ENCODE assay signal across 8 cellular contexts in the genomic region with DNA sequence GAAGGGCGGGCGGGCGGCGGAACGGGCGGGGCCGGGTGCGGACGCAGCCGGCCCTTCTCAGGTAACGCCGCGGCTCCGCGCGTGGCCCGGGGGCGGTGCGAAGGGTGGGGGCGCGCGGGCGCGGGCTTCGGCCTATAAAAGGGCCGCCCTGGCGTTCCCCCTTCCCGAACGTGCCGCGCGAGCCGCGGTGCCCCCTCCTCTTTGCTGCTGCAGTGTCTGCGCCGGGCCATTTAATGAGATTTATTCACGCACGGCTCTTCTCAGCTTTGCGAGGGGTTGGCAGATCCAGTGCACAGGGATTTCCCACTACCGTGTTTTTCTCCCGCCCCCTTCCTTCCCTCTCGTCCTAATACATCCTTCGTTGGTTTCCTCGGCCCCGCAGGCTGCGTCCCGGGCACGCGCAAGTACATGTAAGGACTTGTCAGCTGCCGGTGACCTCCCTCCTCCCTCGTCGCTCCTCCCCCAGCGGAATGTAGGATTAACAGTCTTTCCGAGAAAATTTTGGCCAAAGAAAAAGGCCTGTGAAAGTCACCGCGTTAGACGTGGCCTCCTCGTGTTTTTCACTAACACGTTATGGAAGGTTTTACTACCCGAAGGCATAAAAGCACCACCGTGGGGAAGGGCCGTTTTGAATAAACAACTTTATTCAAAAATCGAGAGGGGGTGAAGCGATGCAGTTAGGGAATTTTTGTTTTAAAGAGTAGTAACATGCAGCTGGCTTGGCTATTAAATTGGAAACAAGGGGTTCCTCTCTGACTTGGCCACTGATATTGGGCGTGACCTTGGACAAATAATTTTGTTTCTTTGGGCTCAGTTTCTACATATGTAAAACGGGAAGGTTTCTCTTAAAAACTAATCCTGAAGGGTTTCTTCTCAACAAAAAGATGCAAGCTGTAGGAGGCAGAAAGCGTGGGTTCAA. TPM values are rescaled to one million over a fixed set of nuclear protein-coding genes. Genes with fewer than 3 reads are reported as not detected.
DNase-seq lines count a peak whose midpoint lies in the region; TF ChIP-seq lines count a peak whose summit lies in the region.

No MANE protein-coding gene starts in this region.

- H3K27me3 ChIP-seq in H7 (ENCODE audit: control insufficient read depth, insufficient read depth, low read length): peaks cover 30% of the 10 kb centered on the region
- no peaks in the 10 kb centered on the region for H3K27me3 ChIP-seq in Loucy (ENCODE audit: insufficient read depth, low read length, poor library complexity, severe bottlenecking)
- H3K27me3 ChIP-seq in testis: no peaks in the 10 kb centered on the region

- no peak for TF ChIP-seq CTCF in Loucy (conservative IDR thresholded peaks at IDR 0.05; ENCODE audit: low read length)
- TF ChIP-seq CTCF in testis (IDR thresholded peaks at IDR 0.05): no peak

- peaks cover 28% of the 10 kb centered on the region for H4K20me1 ChIP-seq in Loucy (ENCODE audit: insufficient read depth, low read length, poor library complexity, severe bottlenecking)

- H3K27ac ChIP-seq in testis: peak overlapping the region; percentile 100

- intact Hi-C loops in testis (cut with DNase I; ENCODE audit: low total_unique reads): loop anchor here (5.0 kb wide), 2 partner anchors 68 to 118 kb away; no protein-coding TSS in a partner anchor

- H2AFZ ChIP-seq in Loucy (ENCODE audit: low read length): peak overlapping the region; percentile 37; the same call in 1 of the 2 replicates

- peaks cover 89% of the 10 kb centered on the region for H3K79me2 ChIP-seq in Loucy (ENCODE audit: insufficient read depth, low read length)

- H3K4me1 ChIP-seq in Loucy (ENCODE audit: insufficient read depth, low read length, poor library complexity, severe bottlenecking) (peaks cover 55% of the 10 kb centered on the region), testis (peaks cover 7% of the 10 kb centered on the region)

- no peak for TF ChIP-seq POLR2A in testis (IDR thresholded peaks at IDR 0.05)

- peak overlapping the region; percentile 98 for H3K27ac Mint-ChIP-seq in activated naive CD4-positive, alpha-beta T cell treated with anti-CD3 and anti-CD28 coated beads, Interleukin-2, amount 50 U/mL, for 24 hours

- 0 to 2% methylated on average over 32 to 67 of the region's 67 CpGs for WGBS in testis, 2 donors

- H3K9ac ChIP-seq in Loucy (ENCODE audit: low read depth, low read length, poor library complexity, severe bottlenecking): peak overlapping the region; percentile 98

- H3K27me3 Mint-ChIP-seq in activated naive CD4-positive, alpha-beta T cell treated with anti-CD3 and anti-CD28 coated beads, Interleukin-2, amount 50 U/mL, for 24 hours: no peaks in the 10 kb centered on the region

- peak overlapping the region; percentile 80 for H3K4me2 ChIP-seq in Loucy (ENCODE audit: low read depth, low read length, poor library complexity, severe bottlenecking)

- DNase-seq in GF-D8 (lab: John Stamatoyannopoulos, UW) (peak; percentile 90), H7 (peak; percentile 89), SHP77 treated with DMSO at 0.1 percent for 48 hours (lab: John Stamatoyannopoulos, UW) (peak; percentile 92), globus pallidus (ENCODE audit: low spot score) (peak; percentile 85), occipital lobe (lab: John Stamatoyannopoulos, UW) (peak; percentile 79), testis (peak; percentile 97)

- H3F3A ChIP-seq in Loucy (ENCODE audit: low read depth): no peaks in the 10 kb centered on the region

- no peaks in the 10 kb centered on the region for H3K9me2 ChIP-seq in Loucy (replicated peaks; ENCODE audit: low read depth, low read length)

- peak overlapping the region; percentile 98 for H3K4me3 Mint-ChIP-seq in activated naive CD4-positive, alpha-beta T cell treated with anti-CD3 and anti-CD28 coated beads, Interleukin-2, amount 50 U/mL, for 24 hours

- H3K4me3 ChIP-seq in H7 (ENCODE audit: insufficient read depth, low read depth, low read length) (peak overlapping the region; percentile 83), Loucy (ENCODE audit: low read length, poor library complexity, severe bottlenecking) (peak overlapping the region; percentile 78), testis (peak overlapping the region; percentile 91 to 98)

- H3K36me3 ChIP-seq in H7 (replicated peaks; ENCODE audit: control insufficient read depth, insufficient read depth, low read length) (no peaks in the 10 kb centered on the region; the same call in 1 of the 2 replicates), Loucy (ENCODE audit: insufficient read depth, low read length) (no peaks in the 10 kb centered on the region), testis (ENCODE audit: low read depth, missing control alignments) (no peaks in the 10 kb centered on the region)

- H3K4me1 Mint-ChIP-seq in activated naive CD4-positive, alpha-beta T cell treated with anti-CD3 and anti-CD28 coated beads, Interleukin-2, amount 50 U/mL, for 24 hours: peaks cover 59% of the 10 kb centered on the region

- peaks cover 5% of the 10 kb centered on the region for H3K36me3 Mint-ChIP-seq in activated naive CD4-positive, alpha-beta T cell treated with anti-CD3 and anti-CD28 coated beads, Interleukin-2, amount 50 U/mL, for 24 hours

- H3K9me3 Mint-ChIP-seq in activated naive CD4-positive, alpha-beta T cell treated with anti-CD3 and anti-CD28 coated beads, Interleukin-2, amount 50 U/mL, for 24 hours: no peaks in the 10 kb centered on the region

- H3K9me3 ChIP-seq in Loucy (ENCODE audit: insufficient read depth, low read depth, low read length) (no peaks in the 10 kb centered on the region), testis (no peaks in the 10 kb centered on the region)

RNA-seq across cellular contexts. Expression of a gene that starts 1.0 kb away (rescaled TPM):
- total RNA-seq in H7 (2014; rRNA removed; shearing (Covaris generic)): 2.1 and 5.2 TPM in 2 replicates
- total RNA-seq in occipital lobe: 101 TPM
- 10 to 100 TPM; 48.8 to 56.8 TPM for total RNA-seq in testis
- polyA plus RNA-seq in testis (ENCODE audit: insufficient read depth, low read depth, low replicate concordance): 11.1 TPM

Comparison
In these comparisons a context has a peak if more than half of its experiments do, and no peak if none do; other contexts are left out.
1. Peak in every context shown above with its lines: DNase-seq, H3K4me3 ChIP-seq and H3K27ac ChIP-seq.